Comparison of ENCODE assay signal across 9 cellular contexts in the genomic region with DNA sequence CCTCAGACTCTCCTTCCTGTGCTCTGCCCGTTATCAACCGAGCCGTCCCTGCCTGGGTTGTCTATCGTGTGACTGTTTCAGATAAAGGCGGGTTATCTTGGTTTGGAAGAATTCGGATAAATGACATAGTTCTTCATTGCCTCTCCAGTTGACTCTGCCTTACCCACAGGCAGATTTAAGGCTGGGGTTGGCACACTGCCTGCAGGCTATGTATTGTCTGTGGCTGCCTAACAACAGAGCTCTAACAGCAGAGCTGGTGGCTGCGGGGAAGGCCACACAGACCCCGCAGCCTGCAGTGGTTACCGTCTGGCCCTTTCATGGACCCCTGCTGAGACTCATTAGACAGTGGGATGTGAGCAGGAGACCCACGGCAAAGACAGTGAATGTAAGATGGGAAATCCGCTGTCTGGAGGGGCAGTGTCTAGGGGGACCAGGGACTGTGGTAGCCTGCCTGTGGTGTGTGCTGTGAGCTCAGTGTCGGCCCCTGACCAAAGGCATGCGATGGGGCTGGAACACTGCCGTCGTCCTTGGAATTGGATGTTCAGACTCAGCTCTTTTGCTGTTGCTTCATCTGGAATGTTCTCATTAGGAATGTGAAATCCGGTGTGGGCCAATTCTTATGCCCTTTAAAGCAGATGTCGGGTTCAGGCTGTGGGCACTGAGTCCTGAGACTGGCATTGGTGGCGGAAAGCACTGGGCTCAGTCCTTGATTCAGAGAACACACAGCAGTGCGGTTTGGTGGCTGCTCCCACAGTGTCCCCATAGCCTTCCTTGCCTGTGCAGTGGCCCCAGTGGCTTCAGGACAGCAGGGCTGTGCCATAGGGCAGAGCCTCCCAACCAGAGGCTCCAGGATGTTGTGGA. TPM values are rescaled to one million over a fixed set of nuclear protein-coding genes. Genes with fewer than 3 reads are reported as not detected.
DNase-seq lines count a peak whose midpoint lies in the region; ATAC-seq, FAIRE-seq and TF ChIP-seq lines count a peak whose summit lies in the region.
"Had no signal": no experiment of that assay in that cellular context is flagged by ENCODE, and none has a peak within 500 bp of the region (broad histone marks: within the 10 kb centered on the region; RNA-seq: fewer than 3 reads in every experiment).

No MANE protein-coding gene starts in this region.

- H3K9ac ChIP-seq in astrocyte (ENCODE audit: low read length), result peak overlapping the region; percentile 76

- H3K27ac ChIP-seq in astrocyte (ENCODE audit: low read depth, low read length), result peak overlapping the region; percentile 93
- H3K27ac ChIP-seq in testis, result peak overlapping the region; percentile 51 to 76

- DNase-seq in HUDEP-2 (lab: John Stamatoyannopoulos, UW; ENCODE audit: unreplicated experiment in 76 of 76) (peak in 70 of 76 experiments; percentile 8 to 88 (median 60)), astrocyte (ENCODE audit: low read depth) (peak; percentile 93), left colon (peak; percentile 41 to 53), testis (peak; percentile 84), cerebellar nuclear complex (lab: John Stamatoyannopoulos, UW) (no peak), frontal cortex (ENCODE audit: low spot score in 2 of 2) (no peak)
- DNase-seq: occipital lobe had no signal

- WGBS in testis, 2 donors, result 42 to 54% methylated on average over 13 to 19 of the region's 19 CpGs

- H3K79me2 ChIP-seq in astrocyte (ENCODE audit: insufficient read depth, low read length), result peaks cover 28% of the 10 kb centered on the region

- no peak for TF ChIP-seq POLR2A in testis (IDR thresholded peaks at IDR 0.05)

- no peaks in the 10 kb centered on the region for H3K9me3 ChIP-seq in astrocyte (ENCODE audit: insufficient read depth, low read depth, low read length)
- H3K9me3 ChIP-seq in testis, result no peaks in the 10 kb centered on the region

- peak overlapping the region; percentile 94 for H3K27ac Mint-ChIP-seq in astrocyte (ENCODE audit: unreplicated experiment)
- H3K27ac Mint-ChIP-seq: activated T-helper 17 cell treated with anti-CD3 and anti-CD28 coated beads, Interleukin-2, amount 50 U/mL, for 72 hours had no signal

- intact Hi-C loops in left colon (cut with DNase I, micrococcal nuclease) (no loop called here), testis (cut with DNase I; ENCODE audit: low total_unique reads) (loop anchor here (10.0 kb wide), 1 partner anchor 71 kb away; no protein-coding TSS in a partner anchor)

- H3K4me1 ChIP-seq in astrocyte (ENCODE audit: insufficient read depth, low read length) (peaks cover 39% of the 10 kb centered on the region), testis (peaks cover 35% of the 10 kb centered on the region)

- TF ChIP-seq CTCF in astrocyte (IDR thresholded peaks at IDR 0.05; ENCODE audit: insufficient read depth, low read depth, low read length), result no peak
- no peak for TF ChIP-seq CTCF in testis (IDR thresholded peaks at IDR 0.05)

- no peak for FAIRE-seq in astrocyte (lab: Jason Lieb, UNC)
- no peak for FAIRE-seq in frontal cortex (lab: Jason Lieb, UNC)

- no peak for ATAC-seq in left colon
- ATAC-seq in HG03025 (IDR thresholded peaks at IDR 0.05; ENCODE audit: low FRiP score, unreplicated experiment), result no peak
- ATAC-seq: activated T-helper 17 cell treated with anti-CD3 and anti-CD28 coated beads, Interleukin-2, amount 50 U/mL, for 72 hours had no signal

- H3K4me3 ChIP-seq in astrocyte (ENCODE audit: insufficient read depth, low read depth, low read length) (no peak overlapping the region), testis (no peak overlapping the region)

- peaks cover 31% of the 10 kb centered on the region for H3K4me1 Mint-ChIP-seq in astrocyte (ENCODE audit: low read depth, unreplicated experiment)
- H3K4me1 Mint-ChIP-seq: activated T-helper 17 cell treated with anti-CD3 and anti-CD28 coated beads, Interleukin-2, amount 50 U/mL, for 72 hours had no signal

- peak overlapping the region; percentile 80 for H3K4me2 ChIP-seq in astrocyte (ENCODE audit: low read length)

- peaks cover 6% of the 10 kb centered on the region for H4K20me1 ChIP-seq in astrocyte (ENCODE audit: insufficient read depth, low read length)

- no peaks in the 10 kb centered on the region for H3K27me3 ChIP-seq in astrocyte (ENCODE audit: insufficient read depth, low read length)
- no peaks in the 10 kb centered on the region for H3K27me3 ChIP-seq in testis

- peaks cover 4% of the 10 kb centered on the region for H3K36me3 Mint-ChIP-seq in astrocyte (ENCODE audit: low read depth, unreplicated experiment)

- H3K4me3 Mint-ChIP-seq in astrocyte (ENCODE audit: unreplicated experiment), result no peak overlapping the region
- H3K4me3 Mint-ChIP-seq: activated T-helper 17 cell treated with anti-CD3 and anti-CD28 coated beads, Interleukin-2, amount 50 U/mL, for 72 hours had no signal

- no peaks in the 10 kb centered on the region for H3K27me3 Mint-ChIP-seq in astrocyte (ENCODE audit: low read depth, unreplicated experiment)

- H3K36me3 ChIP-seq in astrocyte (ENCODE audit: insufficient read depth, low read length), result no peaks in the 10 kb centered on the region
- H3K36me3 ChIP-seq in testis (ENCODE audit: low read depth, missing control alignments), result no peaks in the 10 kb centered on the region

- H3K9me3 Mint-ChIP-seq in astrocyte (ENCODE audit: unreplicated experiment), result peaks cover 7% of the 10 kb centered on the region
- H3K9me3 Mint-ChIP-seq: activated T-helper 17 cell treated with anti-CD3 and anti-CD28 coated beads, Interleukin-2, amount 50 U/mL, for 72 hours had no signal

- peak overlapping the region; percentile 4 for H2AFZ ChIP-seq in astrocyte (ENCODE audit: low read depth, low read length)

RNA-seq across cellular contexts. Expression of a gene that starts 44.5 kb away (rescaled TPM):
- total RNA-seq in astrocyte (7.2 and 7.3 TPM in 2 replicates), left colon (1 to 10 TPM; 1.3 to 2.7 TPM), testis (10 to 100 TPM; 16.5 to 20.1 TPM), frontal cortex (9.0 TPM)
- polyA plus RNA-seq in testis (ENCODE audit: insufficient read depth, low read depth, low replicate concordance), result 9.3 TPM

Comparison
In these comparisons a context has a peak if more than half of its experiments do, and no peak if none do; other contexts are left out.
1. DNase-seq: peak in HUDEP-2 (70 of 76), astrocyte (single experiment), left colon (2 of 2) and testis (single experiment); none in cerebellar nuclear complex (0 of 2) and frontal cortex (0 of 2).